ENCODE assay signal across 17 cellular contexts in the genomic region with DNA sequence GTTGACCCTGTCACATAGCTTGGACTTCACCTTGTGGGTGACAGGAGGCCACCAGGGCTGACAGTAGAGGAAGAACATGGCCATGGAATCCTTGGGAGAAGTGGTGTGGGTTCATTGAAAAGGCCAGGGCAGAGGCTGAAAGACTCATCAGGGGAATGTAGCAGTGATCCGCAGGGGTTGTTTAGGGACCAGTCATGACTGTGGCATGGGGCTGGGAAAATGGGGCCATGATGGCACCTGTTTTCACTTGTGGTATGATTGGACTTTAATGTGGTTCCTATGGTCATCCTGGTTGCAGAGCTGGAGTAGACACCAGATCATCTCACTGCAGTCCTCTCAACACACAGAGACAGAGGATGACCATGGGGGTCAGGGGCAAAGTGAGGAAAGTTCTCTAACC.
DNase-seq lines count a peak whose midpoint lies in the region; ATAC-seq and TF ChIP-seq lines count a peak whose summit lies in the region.
"Had no signal": no experiment of that assay in that cellular context is flagged by ENCODE, and none has a peak within 500 bp of the region (broad histone marks: within the 10 kb centered on the region; RNA-seq: fewer than 3 reads in every experiment).

No MANE protein-coding gene starts in this region.

- TF ChIP-seq CTCF in vagina (IDR thresholded peaks at IDR 0.05) = no peak

- H3K9me3 ChIP-seq in right cardiac atrium (ENCODE audit: control insufficient read depth, low read length) = no peaks in the 10 kb centered on the region
- H3K9me3 ChIP-seq in vagina = no peaks in the 10 kb centered on the region
- H3K9me3 ChIP-seq: HAP-1 had no signal

- H3K4me3 ChIP-seq in right cardiac atrium (ENCODE audit: low read length) = no peak overlapping the region
- no peak overlapping the region for H3K4me3 ChIP-seq in vagina
- H3K4me3 ChIP-seq: HAP-1 had no signal

- H3K27ac ChIP-seq in right cardiac atrium (ENCODE audit: low read length) (no peak overlapping the region), vagina (no peak overlapping the region)

- peak; percentile 36 for DNase-seq in cardiac septum (ENCODE audit: low spot score)
- no peak for DNase-seq in right cardiac atrium
- DNase-seq in islet precursor cell = peak; percentile 29
- DNase-seq in posterior vena cava (ENCODE audit: low spot score) = peak; percentile 16
- DNase-seq in vagina (ENCODE audit: extremely low spot score in 2 of 2) = peak; percentile 37
- no peak for DNase-seq in RKO (ENCODE audit: low spot score)
- DNase-seq in DMS53 treated with DMSO at 0.1 percent for 48 hours (lab: John Stamatoyannopoulos, UW; ENCODE audit: unreplicated experiment) = no peak
- DNase-seq: C1 segment of cervical spinal cord; Calu3; CD4-positive, alpha-beta T cell; DMS 273 treated with DMSO at 0.1 percent for 48 hours; DMS79 treated with DMSO at 0.1 percent for 48 hours; EL; GOT3; IMR-90 had no signal

- ATAC-seq in right cardiac atrium (no peak), GM19035 (IDR thresholded peaks at IDR 0.05; ENCODE audit: unreplicated experiment) (no peak)

- WGBS in right cardiac atrium = 95% methylated on average over 1 of the region's 1 CpG

- no peaks in the 10 kb centered on the region for H3K4me1 ChIP-seq in right cardiac atrium (ENCODE audit: control insufficient read depth, insufficient read depth, low read length)
- H3K4me1 ChIP-seq in vagina = no peaks in the 10 kb centered on the region
- H3K4me1 ChIP-seq: HAP-1 had no signal

- TF ChIP-seq POLR2A in vagina (IDR thresholded peaks at IDR 0.05) = no peak

- H3K36me3 ChIP-seq in vagina = no peaks in the 10 kb centered on the region
- H3K36me3 ChIP-seq: HAP-1 had no signal

- intact Hi-C loops in cardiac septum (cut with DNase I) (no loop called here), right cardiac atrium (cut with DNase I) (no loop called here), posterior vena cava (cut with DNase I) (no loop called here), vagina (cut with DNase I) (no loop called here)

- H3K27me3 ChIP-seq in right cardiac atrium (ENCODE audit: control insufficient read depth, insufficient read depth) = no peaks in the 10 kb centered on the region
- no peaks in the 10 kb centered on the region for H3K27me3 ChIP-seq in vagina

Comparison
In these comparisons a context has a peak if more than half of its experiments do, and no peak if none do; other contexts are left out.
1. DNase-seq: peak in cardiac septum (single experiment), islet precursor cell (single experiment), posterior vena cava (single experiment) and vagina (2 of 2); none in right cardiac atrium (0 of 3), RKO (single experiment) and DMS53 treated with DMSO at 0.1 percent for 48 hours (single experiment).